Comparison of ENCODE assay signal across 1 cellular context in the genomic region with DNA sequence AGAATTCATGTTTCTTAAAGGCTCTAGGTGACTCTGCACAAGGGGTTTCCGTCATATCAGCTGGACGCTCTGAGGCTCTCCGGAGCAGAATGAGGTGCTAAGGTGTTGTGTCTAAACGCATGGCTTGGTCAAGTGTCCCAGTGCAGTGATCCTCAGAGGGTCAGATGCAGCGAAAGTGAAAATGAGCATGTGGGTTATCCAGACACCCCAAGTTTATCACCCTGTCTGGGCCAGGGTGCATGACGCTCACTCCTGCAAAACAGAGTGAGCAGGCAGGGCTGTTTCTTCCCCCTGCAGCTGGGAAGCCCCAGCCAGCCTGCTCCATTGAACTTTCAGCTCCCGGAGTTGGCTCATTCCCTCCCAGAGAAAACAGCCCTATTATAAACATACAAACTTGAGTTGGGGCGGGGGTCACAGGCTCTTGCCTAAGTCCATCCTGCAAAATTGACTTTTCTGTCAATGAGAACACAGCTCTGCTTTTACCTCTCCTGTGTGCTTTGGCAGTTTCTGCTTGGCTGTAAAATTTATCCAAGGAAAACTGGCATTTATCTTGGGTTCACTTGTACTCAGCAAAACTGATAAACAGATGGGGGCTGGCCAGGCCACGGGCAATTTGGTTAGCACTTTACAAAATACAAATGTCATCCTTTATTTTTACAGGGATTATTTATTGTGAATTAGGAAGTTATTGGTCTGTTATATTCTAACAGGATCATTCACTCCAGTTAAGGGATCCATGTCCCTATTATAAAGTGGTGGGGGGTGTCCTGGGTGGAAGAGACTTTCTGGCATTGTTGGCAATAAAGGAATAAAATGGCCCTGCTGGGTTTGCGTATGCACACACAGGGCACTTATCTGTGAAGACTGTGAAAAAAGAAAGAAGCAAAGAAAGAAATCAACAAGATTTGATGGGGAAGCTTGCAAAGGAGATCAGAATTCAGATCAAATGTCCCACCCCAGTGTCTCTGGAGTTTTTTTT.
TF ChIP-seq lines count a peak whose summit lies in the region.

No MANE protein-coding gene starts in this region.

TF ChIP-seq in K562, 482 proteins besides CTCF, POLR2A, EP300 and RAD21 (continued from another document):
- TF ChIP-seq, protein P1, sequence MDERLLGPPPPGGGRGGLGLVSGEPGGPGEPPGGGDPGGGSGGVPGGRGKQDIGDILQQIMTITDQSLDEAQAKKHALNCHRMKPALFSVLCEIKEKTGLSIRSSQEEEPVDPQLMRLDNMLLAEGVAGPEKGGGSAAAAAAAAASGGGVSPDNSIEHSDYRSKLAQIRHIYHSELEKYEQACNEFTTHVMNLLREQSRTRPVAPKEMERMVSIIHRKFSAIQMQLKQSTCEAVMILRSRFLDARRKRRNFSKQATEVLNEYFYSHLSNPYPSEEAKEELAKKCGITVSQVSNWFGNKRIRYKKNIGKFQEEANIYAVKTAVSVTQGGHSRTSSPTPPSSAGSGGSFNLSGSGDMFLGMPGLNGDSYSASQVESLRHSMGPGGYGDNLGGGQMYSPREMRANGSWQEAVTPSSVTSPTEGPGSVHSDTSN (CRISPR knock-in tag; IDR thresholded peaks at IDR 0.05; ENCODE audit: low read depth) = no peak
- TF ChIP-seq, protein P1 (tag; conservative IDR thresholded peaks at IDR 0.05; ENCODE audit: low read depth) = no peak
- no peak for TF ChIP-seq KLF6 (CRISPR knock-in tag; IDR thresholded peaks at IDR 0.05; ENCODE audit: borderline replicate concordance)
- no peak for TF ChIP-seq HNRNPK (IDR thresholded peaks at IDR 0.05; ENCODE audit: low read depth, low read length, poor library complexity, severe bottlenecking)
